In the genomic region with DNA sequence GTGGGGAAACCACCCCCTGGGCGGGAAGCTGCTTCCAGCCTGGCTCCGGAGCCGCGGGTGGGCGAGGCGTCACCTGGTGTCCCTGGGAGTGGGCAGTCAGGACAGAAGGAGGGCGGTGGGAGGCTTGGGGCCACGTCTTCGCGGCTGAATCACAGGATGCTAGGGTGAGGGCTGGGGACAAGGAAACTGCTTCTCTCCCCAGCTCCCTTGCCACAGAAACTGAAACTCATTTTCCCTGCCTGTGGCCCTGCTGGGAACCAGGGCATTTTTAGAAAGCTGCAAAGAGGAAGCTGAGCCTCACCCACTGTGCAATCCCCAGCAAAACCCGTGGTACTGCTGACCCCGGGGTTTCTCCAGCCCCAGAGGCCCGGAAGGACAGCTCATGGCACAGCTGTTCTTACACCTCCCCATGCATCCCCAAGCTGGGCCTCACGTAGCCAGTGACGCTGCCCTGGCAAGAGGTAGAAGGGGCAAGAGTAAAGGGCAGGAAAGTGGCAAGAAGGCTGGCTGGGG, we compare ENCODE assay signal across 9 cellular contexts. TPM values are rescaled to one million over a fixed set of nuclear protein-coding genes. Genes with fewer than 3 reads are reported as not detected.
DNase-seq lines count a peak whose midpoint lies in the region; ATAC-seq and TF ChIP-seq lines count a peak whose summit lies in the region.
"Had no signal": no experiment of that assay in that cellular context is flagged by ENCODE, and none has a peak within 500 bp of the region (broad histone marks: within the 10 kb centered on the region; RNA-seq: fewer than 3 reads in every experiment).

No MANE protein-coding gene starts in this region.

- peaks cover 11% of the 10 kb centered on the region; the same call in 1 of the 2 replicates for H4K20me1 ChIP-seq in Karpas-422 (ENCODE audit: insufficient read depth, low read depth, low read length)

- H3K79me2 ChIP-seq in Karpas-422 (ENCODE audit: low read length): no peaks in the 10 kb centered on the region

- H3K27me3 ChIP-seq in Karpas-422 (ENCODE audit: low read length) (no peaks in the 10 kb centered on the region), neutrophil (no peaks in the 10 kb centered on the region)

- in situ Hi-C loops in ACHN (cut with HindIII; ENCODE audit: low pct_ligation_motif_present, low pct_unique_long_range_greater_than_20kb, low sequenced_read_pairs): no loop called here

- H3K4me1 Mint-ChIP-seq in Calu3 (ENCODE audit: low read depth, unreplicated experiment): peaks cover 25% of the 10 kb centered on the region
- H3K4me1 Mint-ChIP-seq in activated T-cell treated with anti-CD3 and anti-CD28 coated beads, Interleukin-2, amount 50 U/mL, for 24 hours (ENCODE audit: low read depth): peaks cover 56% of the 10 kb centered on the region

- H2AFZ ChIP-seq in Karpas-422 (ENCODE audit: low read length): no peak overlapping the region

- no peak for TF ChIP-seq CTCF in Calu3 (IDR thresholded peaks at IDR 0.05; ENCODE audit: unreplicated experiment)
- peak; percentile 47 for TF ChIP-seq CTCF in neutrophil (IDR thresholded peaks at IDR 0.05)

- H3K9me3 Mint-ChIP-seq in Calu3 (ENCODE audit: low read depth, unreplicated experiment): no peaks in the 10 kb centered on the region
- H3K9me3 Mint-ChIP-seq in activated T-cell treated with anti-CD3 and anti-CD28 coated beads, Interleukin-2, amount 50 U/mL, for 24 hours: no peaks in the 10 kb centered on the region

- BruUV-seq in Calu3 (replicated peaks; lab: Mats Ljungman, UMichigan): no TSS peak

- H3K36me3 Mint-ChIP-seq in Calu3 (ENCODE audit: insufficient read depth, unreplicated experiment): no peaks in the 10 kb centered on the region
- H3K36me3 Mint-ChIP-seq in activated T-cell treated with anti-CD3 and anti-CD28 coated beads, Interleukin-2, amount 50 U/mL, for 24 hours (ENCODE audit: low read depth): peaks cover 7% of the 10 kb centered on the region

- H3K4me3 Mint-ChIP-seq in Calu3 (ENCODE audit: low read depth, unreplicated experiment): peak overlapping the region; percentile 24
- peak overlapping the region; percentile 65 for H3K4me3 Mint-ChIP-seq in activated T-cell treated with anti-CD3 and anti-CD28 coated beads, Interleukin-2, amount 50 U/mL, for 24 hours

- ATAC-seq in GM21367 (IDR thresholded peaks at IDR 0.05; ENCODE audit: unreplicated experiment): peak; percentile 29
- ATAC-seq in HG03469 (IDR thresholded peaks at IDR 0.05; ENCODE audit: unreplicated experiment): no peak

- H3K9me2 ChIP-seq in Karpas-422 (replicated peaks; ENCODE audit: insufficient read depth, low read length): no peaks in the 10 kb centered on the region

- peak overlapping the region; percentile 58 for H3K27ac Mint-ChIP-seq in Calu3 (ENCODE audit: unreplicated experiment)
- peak overlapping the region; percentile 90 for H3K27ac Mint-ChIP-seq in activated T-cell treated with anti-CD3 and anti-CD28 coated beads, Interleukin-2, amount 50 U/mL, for 24 hours

- no peaks in the 10 kb centered on the region for H3K36me3 ChIP-seq in Karpas-422 (ENCODE audit: insufficient read depth, low read length)
- H3K36me3 ChIP-seq in neutrophil: no peaks in the 10 kb centered on the region

- H3K9ac ChIP-seq in Karpas-422 (ENCODE audit: low read length): peak overlapping the region; percentile 30

- intact Hi-C loops in Calu3 (cut with micrococcal nuclease; ENCODE audit: unreplicated experiment): no loop called here

- no peaks in the 10 kb centered on the region for H3K9me3 ChIP-seq in Karpas-422 (ENCODE audit: low read length)
- no peaks in the 10 kb centered on the region for H3K9me3 ChIP-seq in neutrophil

- DNase-seq in Calu3: peak; percentile 39
- no peak for DNase-seq in Karpas-422
- DNase-seq in activated T-cell treated with anti-CD3 and anti-CD28 coated beads, Interleukin-2, amount 50 U/mL, for 24 hours: peak; percentile 63
- peak; percentile 65 for DNase-seq in fibroblast of gingiva (ENCODE audit: low read depth)
- DNase-seq in ACHN: no peak

- H3K27me3 Mint-ChIP-seq in Calu3 (ENCODE audit: unreplicated experiment): no peaks in the 10 kb centered on the region
- no peaks in the 10 kb centered on the region for H3K27me3 Mint-ChIP-seq in activated T-cell treated with anti-CD3 and anti-CD28 coated beads, Interleukin-2, amount 50 U/mL, for 24 hours

- no peak overlapping the region for H3K27ac ChIP-seq in Karpas-422 (ENCODE audit: low read length)
- H3K27ac ChIP-seq in neutrophil: peak overlapping the region; percentile 98

- H3K4me2 ChIP-seq in Karpas-422 (ENCODE audit: low read depth, low read length, poor library complexity, severe bottlenecking): peak overlapping the region; percentile 36

- H3K4me1 ChIP-seq in Karpas-422 (ENCODE audit: low read length) (peaks cover 19% of the 10 kb centered on the region), neutrophil (ENCODE audit: control insufficient read depth in 1 of 2, insufficient read depth in 1 of 2, low read depth in 1 of 2, low read length in 1 of 2) (peaks cover 61 to 63% of the 10 kb centered on the region in 2 experiments)

- H3K4me3 ChIP-seq in Karpas-422 (ENCODE audit: low read length) (no peak overlapping the region), neutrophil (ENCODE audit: low read depth in 1 of 2, low read length in 1 of 2) (peak overlapping the region; percentile 59 to 62)

- CTCF ChIA-PET in Calu3 (lab: Charles Lee): interaction anchor here (0.6 to 1.5 kb wide), 3 partner anchors 9 to 139 kb away, joined by 3 to 5 read pairs (median 3); a partner anchor contains a TSS

RNA-seq across cellular contexts. Expression of a gene that starts 8.2 kb away (rescaled TPM):
- 47.7 and 47.9 TPM in 2 replicates for total RNA-seq in Calu3 (2022)
- total RNA-seq in Karpas-422 (2014; rRNA removed; shearing (Covaris generic); ENCODE audit: low replicate concordance): 5.1 and 5.4 TPM in 2 replicates

RNA-seq across cellular contexts. Expression of a gene that starts 25.6 kb away (rescaled TPM):
- not detected in 2 replicates for total RNA-seq in Calu3 (2022)
- not detected in 2 replicates for total RNA-seq in Karpas-422 (2014; rRNA removed; shearing (Covaris generic); ENCODE audit: low replicate concordance)
- total RNA-seq: NCI-H460 had no signal

RNA-seq across cellular contexts. Expression of a gene that starts 40.1 kb away (rescaled TPM):
- total RNA-seq in Calu3 (2022): 29.0 and 34.4 TPM in 2 replicates
- total RNA-seq in Karpas-422 (2014; rRNA removed; shearing (Covaris generic); ENCODE audit: low replicate concordance): 10.5 and 19.9 TPM in 2 replicates

RNA-seq across cellular contexts. Expression of a gene that starts 44.5 kb away (rescaled TPM):
- not detected in 2 replicates for total RNA-seq in Calu3 (2022)
- 0.07 TPM in 1 of 2 replicates, not detected in the other for total RNA-seq in Karpas-422 (2014; rRNA removed; shearing (Covaris generic); ENCODE audit: low replicate concordance)

RNA-seq across cellular contexts. Expression of a gene that starts 46.8 kb away (rescaled TPM):
- total RNA-seq in Calu3 (2022): not detected in 2 replicates
- total RNA-seq in Karpas-422 (2014; rRNA removed; shearing (Covaris generic); ENCODE audit: low replicate concordance): 0.37 and 0.69 TPM in 2 replicates
- total RNA-seq: NCI-H460 had no signal

Comparison
In these comparisons a context has a peak if more than half of its experiments do, and no peak if none do; other contexts are left out.
1. DNase-seq: peak in Calu3 (single experiment), activated T-cell treated with anti-CD3 and anti-CD28 coated beads, Interleukin-2, amount 50 U/mL, for 24 hours (single experiment) and fibroblast of gingiva (single experiment); none in Karpas-422 (single experiment) and ACHN (single experiment).